Comparison of ENCODE assay signal across 8 cellular contexts in the genomic region with DNA sequence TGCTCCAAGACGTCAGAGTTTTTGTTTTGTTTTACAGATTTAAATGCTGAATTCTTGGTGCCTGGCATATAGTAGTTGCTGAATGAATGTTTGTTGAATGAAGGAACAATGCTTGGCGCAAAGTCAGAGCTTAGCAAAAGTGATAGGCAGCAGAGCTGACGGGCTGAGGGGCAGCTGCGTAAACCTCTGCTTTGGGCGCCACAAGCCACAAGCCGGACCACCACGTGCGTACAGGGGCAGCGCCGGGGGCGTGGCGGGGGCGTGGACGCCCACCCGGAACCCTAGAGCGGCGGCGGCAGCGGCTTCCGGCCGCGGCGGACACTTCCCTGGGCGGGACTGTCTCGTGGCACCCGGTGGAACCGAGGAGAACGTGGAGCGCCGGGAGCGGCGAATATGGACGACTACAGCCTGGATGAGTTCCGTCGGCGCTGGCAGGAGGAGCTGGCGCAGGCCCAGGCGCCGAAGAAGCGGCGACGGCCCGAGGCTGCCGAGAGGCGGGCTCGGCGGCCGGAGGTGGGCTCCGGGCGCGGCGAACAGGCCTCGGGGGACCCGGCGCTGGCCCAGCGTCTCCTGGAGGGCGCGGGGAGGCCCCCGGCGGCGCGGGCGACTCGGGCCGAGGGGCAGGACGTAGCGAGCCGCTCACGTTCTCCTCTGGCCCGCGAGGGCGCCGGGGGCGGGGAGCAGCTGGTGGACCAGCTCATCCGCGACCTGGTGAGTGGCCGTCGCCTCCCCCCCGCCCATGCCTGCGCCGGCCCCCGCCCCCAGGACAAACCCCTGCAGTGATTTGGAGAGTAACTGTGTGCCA. TPM values are rescaled to one million over a fixed set of nuclear protein-coding genes. Genes with fewer than 3 reads are reported as not detected.
DNase-seq lines count a peak whose midpoint lies in the region; ATAC-seq and TF ChIP-seq lines count a peak whose summit lies in the region.

A gene with protein sequence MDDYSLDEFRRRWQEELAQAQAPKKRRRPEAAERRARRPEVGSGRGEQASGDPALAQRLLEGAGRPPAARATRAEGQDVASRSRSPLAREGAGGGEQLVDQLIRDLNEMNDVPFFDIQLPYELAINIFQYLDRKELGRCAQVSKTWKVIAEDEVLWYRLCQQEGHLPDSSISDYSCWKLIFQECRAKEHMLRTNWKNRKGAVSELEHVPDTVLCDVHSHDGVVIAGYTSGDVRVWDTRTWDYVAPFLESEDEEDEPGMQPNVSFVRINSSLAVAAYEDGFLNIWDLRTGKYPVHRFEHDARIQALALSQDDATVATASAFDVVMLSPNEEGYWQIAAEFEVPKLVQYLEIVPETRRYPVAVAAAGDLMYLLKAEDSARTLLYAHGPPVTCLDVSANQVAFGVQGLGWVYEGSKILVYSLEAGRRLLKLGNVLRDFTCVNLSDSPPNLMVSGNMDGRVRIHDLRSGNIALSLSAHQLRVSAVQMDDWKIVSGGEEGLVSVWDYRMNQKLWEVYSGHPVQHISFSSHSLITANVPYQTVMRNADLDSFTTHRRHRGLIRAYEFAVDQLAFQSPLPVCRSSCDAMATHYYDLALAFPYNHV (plus strand): TSS at position 306 of the 805 bp plus-strand sequence. CDS start 88 bp downstream, at position 394.

- H3K27ac ChIP-seq in ectodermal cell (ENCODE audit: insufficient read depth, low read depth, low read length, poor library complexity, severe bottlenecking) (peak within 1 kb of the TSS; percentile 52), lower lobe of right lung (peak within 1 kb of the TSS; percentile 80)

- H3K4me3 ChIP-seq in ectodermal cell (ENCODE audit: insufficient read depth, low read depth, low read length): peak within 1 kb of the TSS; percentile 67
- H3K4me3 ChIP-seq in lower lobe of right lung: peak within 1 kb of the TSS; percentile 80

- H3K27me3 ChIP-seq in ectodermal cell (ENCODE audit: control insufficient read depth, insufficient read depth, low read length, poor library complexity, severe bottlenecking) (no peaks in the 10 kb centered on the region), lower lobe of right lung (ENCODE audit: low read depth) (no peaks in the 10 kb centered on the region)

- peak; percentile 34 for DNase-seq in AG09319 (ENCODE audit: extremely low read depth, low read depth)
- peak; percentile 43 for DNase-seq in NCI-H460 (ENCODE audit: extremely low read depth, low read depth)
- peak; percentile 30 to 53 for DNase-seq in activated CD4-positive, alpha-beta T cell treated with anti-CD3 and anti-CD28 coated beads, Interleukin-2, amount 50 U/mL, for 24 hours (ENCODE audit: low read depth in 1 of 2, low spot score in 1 of 2)
- peak; percentile 85 for DNase-seq in lower lobe of right lung
- peak; percentile 28 to 55 (median 40) for DNase-seq in stimulated activated CD4-positive, alpha-beta T cell treated with anti-CD3 and anti-CD28 coated beads, TNF-alpha, amount 100 ng/mL, for 4 hours (ENCODE audit: low read depth in 3 of 3)

- H3K9me3 ChIP-seq in ectodermal cell (ENCODE audit: control insufficient read depth, low read length) (no peaks in the 10 kb centered on the region), lower lobe of right lung (no peaks in the 10 kb centered on the region)

- intact Hi-C loops in lower lobe of right lung (cut with DNase I): no loop called here

- ATAC-seq in GM18907 (IDR thresholded peaks at IDR 0.05; ENCODE audit: unreplicated experiment): peak; percentile 92
- ATAC-seq in HG03108 (IDR thresholded peaks at IDR 0.05; ENCODE audit: unreplicated experiment): peak; percentile 90
- ATAC-seq in lower lobe of right lung: peak; percentile 95 to 96

- H3K4me1 ChIP-seq in ectodermal cell (ENCODE audit: control insufficient read depth, insufficient read depth, low read length): peaks cover 5% of the 10 kb centered on the region
- H3K4me1 ChIP-seq in lower lobe of right lung: peaks cover 10% of the 10 kb centered on the region

- TF ChIP-seq CTCF in AG09319 (IDR thresholded peaks at IDR 0.05; ENCODE audit: low read depth, low read length) (no peak), lower lobe of right lung (IDR thresholded peaks at IDR 0.05) (no peak)

- 1% methylated on average over 82 of the region's 82 CpGs for WGBS in ectodermal cell, 2 experiments

- H3K36me3 ChIP-seq in ectodermal cell (ENCODE audit: control insufficient read depth, insufficient read depth, low read length): no peaks in the 10 kb centered on the region
- no peaks in the 10 kb centered on the region for H3K36me3 ChIP-seq in lower lobe of right lung

RNA-seq across cellular contexts. Expression of the gene that starts here (rescaled TPM):
- total RNA-seq in NCI-H460 (2014; rRNA removed; shearing (Covaris generic)): 7.8 and 8.2 TPM in 2 replicates
- polyA plus RNA-seq in NCI-H460 (2014; cell fraction: nucleus; rRNA removed): 7.8 and 14.9 TPM in 2 replicates
- polyA plus RNA-seq in ectodermal cell (2013, experiment 1 of 4): 25.7 TPM
- 29.4 TPM for polyA plus RNA-seq in ectodermal cell (2013, experiment 2 of 4)
- polyA plus RNA-seq in ectodermal cell (2013, experiment 3 of 4): 17.0 TPM
- polyA plus RNA-seq in ectodermal cell (2013, experiment 4 of 4): 21.4 TPM
- 16.4 TPM for total RNA-seq in lower lobe of right lung

Comparison
In these comparisons a context has a peak if more than half of its experiments do, and no peak if none do; other contexts are left out.
1. Peak in every context shown above with its lines: DNase-seq, ATAC-seq, H3K4me3 ChIP-seq and H3K27ac ChIP-seq.
2. DNase-seq: peak in every context shown above with its lines; median percentile 85 in lower lobe of right lung; 43 in NCI-H460; 42 in activated CD4-positive, alpha-beta T cell treated with anti-CD3 and anti-CD28 coated beads, Interleukin-2, amount 50 U/mL, for 24 hours; 40 in stimulated activated CD4-positive, alpha-beta T cell treated with anti-CD3 and anti-CD28 coated beads, TNF-alpha, amount 100 ng/mL, for 4 hours; 34 in AG09319.